10 cellular contexts compared by ENCODE assay signal in the genomic region with DNA sequence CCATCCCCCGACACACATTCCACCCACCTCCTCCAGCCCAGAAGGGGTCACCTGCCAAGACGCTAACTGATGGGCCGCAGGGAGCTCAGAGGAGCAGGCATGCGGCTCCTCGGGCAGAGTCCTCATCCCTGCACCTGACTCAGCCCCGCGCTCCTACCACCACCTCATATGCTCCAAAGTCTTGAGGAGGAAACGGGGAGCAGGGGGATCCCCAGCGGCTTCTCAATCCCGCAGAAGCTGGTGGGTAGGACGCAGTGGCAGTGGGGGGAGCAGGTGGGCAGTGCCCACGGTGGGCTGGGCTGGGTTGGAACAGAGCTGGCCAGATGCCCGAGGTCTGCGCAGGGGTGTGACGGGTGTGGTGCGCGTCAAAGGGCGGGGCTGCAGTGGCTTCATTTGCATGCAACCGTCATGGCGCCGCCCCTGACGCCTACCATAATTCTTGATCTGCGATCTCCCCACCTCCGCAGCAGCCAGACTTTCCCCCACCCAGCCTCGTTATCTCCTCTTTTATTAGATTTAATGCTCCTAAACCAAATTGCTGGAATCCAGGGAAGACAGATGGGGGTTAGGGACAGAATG. TPM values are rescaled to one million over a fixed set of nuclear protein-coding genes. Genes with fewer than 3 reads are reported as not detected.
DNase-seq lines count a peak whose midpoint lies in the region; TF ChIP-seq lines count a peak whose summit lies in the region.
"Had no signal": no experiment of that assay in that cellular context is flagged by ENCODE, and none has a peak within 500 bp of the region (broad histone marks: within the 10 kb centered on the region; RNA-seq: fewer than 3 reads in every experiment).

No MANE protein-coding gene starts in this region.

- H3K27ac ChIP-seq in esophagus muscularis mucosa (replicated peaks in 1 of 4): peak overlapping the region in 1 of 4 donors; percentile 39
- H3K27ac ChIP-seq: coronary artery had no signal

- DNase-seq in DMS79 (lab: John Stamatoyannopoulos, UW) (peak; percentile 28), NCI-H2227 treated with DMSO at 0.1 percent for 48 hours (lab: John Stamatoyannopoulos, UW) (peak; percentile 1), esophagus muscularis mucosa (ENCODE audit: extremely low spot score) (no peak), putamen (ENCODE audit: low spot score) (peak; percentile 70), NCI-H1092 (lab: John Stamatoyannopoulos, UW) (no peak), SIG-M5 (lab: John Stamatoyannopoulos, UW) (no peak), foreskin melanocyte (no peak), NCI-H1694 (lab: John Stamatoyannopoulos, UW) (no peak)
- DNase-seq: T-helper 17 cell had no signal

- 20% methylated on average over 18 of the region's 25 CpGs for WGBS in esophagus muscularis mucosa

- H3K4me3 ChIP-seq in esophagus muscularis mucosa: peak overlapping the region in 3 of 4 donors; percentile 4 to 30 (median 23)
- H3K4me3 ChIP-seq: coronary artery had no signal

- H3K36me3 ChIP-seq in esophagus muscularis mucosa: no peaks in the 10 kb centered on the region

- H3K4me1 ChIP-seq in esophagus muscularis mucosa: peaks cover 22 to 36% (median 25%) of the 10 kb centered on the region in 4 donors

- peaks cover 0 to 28% (median 0%) of the 10 kb centered on the region in 4 donors for H3K27me3 ChIP-seq in esophagus muscularis mucosa

- no peak for TF ChIP-seq EP300 in esophagus muscularis mucosa (IDR thresholded peaks at IDR 0.05)

- intact Hi-C loops in esophagus muscularis mucosa (cut with DNase I): no loop called here

- no peak for TF ChIP-seq CTCF in esophagus muscularis mucosa (IDR thresholded peaks at IDR 0.05)

- no peak for TF ChIP-seq POLR2A in esophagus muscularis mucosa (IDR thresholded peaks at IDR 0.05; ENCODE audit: low read depth)

- no peaks in the 10 kb centered on the region for H3K9me3 ChIP-seq in esophagus muscularis mucosa

RNA-seq across cellular contexts. Expression of a gene that starts 39.0 kb away (rescaled TPM):
- total RNA-seq in esophagus muscularis mucosa: 10 to 100 TPM; 44.1 to 87.1 (median 57.3) TPM
- total RNA-seq: T-helper 17 cell had no signal

Comparison
In these comparisons a context has a peak if more than half of its experiments do, and no peak if none do; other contexts are left out.
1. DNase-seq: peak in DMS79 (single experiment), NCI-H2227 treated with DMSO at 0.1 percent for 48 hours (single experiment) and putamen (single experiment); none in esophagus muscularis mucosa (single experiment), NCI-H1092 (single experiment), SIG-M5 (single experiment), foreskin melanocyte (single experiment) and NCI-H1694 (single experiment).